22 cellular contexts compared by ENCODE assay signal in the genomic region with DNA sequence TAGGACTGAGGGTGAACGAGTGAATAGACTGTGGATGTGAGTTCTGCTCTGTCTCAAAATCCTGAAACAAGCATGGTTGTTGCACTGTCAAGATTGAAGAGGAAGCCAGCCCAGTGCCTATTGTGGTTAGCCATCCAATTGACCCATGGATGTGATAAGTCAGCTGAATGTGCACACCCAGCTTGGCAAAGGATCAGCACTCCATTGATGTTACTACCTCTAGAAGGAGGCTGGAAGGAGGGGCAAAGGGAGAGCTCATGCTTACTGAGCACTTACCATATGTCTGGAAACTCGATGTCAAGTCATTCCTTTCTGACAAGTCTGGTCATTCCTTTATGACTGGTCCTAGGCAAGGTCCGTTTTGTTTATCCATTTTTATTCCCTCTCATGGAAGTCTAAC. TPM values are rescaled to one million over a fixed set of nuclear protein-coding genes. Genes with fewer than 3 reads are reported as not detected.
DNase-seq lines count a peak whose midpoint lies in the region; ATAC-seq, FAIRE-seq and TF ChIP-seq lines count a peak whose summit lies in the region.
"Had no signal": no experiment of that assay in that cellular context is flagged by ENCODE, and none has a peak within 500 bp of the region (broad histone marks: within the 10 kb centered on the region; RNA-seq: fewer than 3 reads in every experiment).

No MANE protein-coding gene starts in this region.

- no peak for TF ChIP-seq CTCF in heart right ventricle (IDR thresholded peaks at IDR 0.05)
- no peak for TF ChIP-seq CTCF in H1 (IDR thresholded peaks at IDR 0.05; ENCODE audit: control extremely low read depth in 1 of 3, insufficient read depth in 1 of 3, low read depth in 1 of 3, low read length in 3 of 3)

- no peak overlapping the region for H3K4me2 ChIP-seq in H1 (ENCODE audit: insufficient read depth in 1 of 2, low read depth in 2 of 2, low read length in 2 of 2)
- H3K4me2 ChIP-seq: GM23338 had no signal

- H2BK20ac ChIP-seq in H1 (ENCODE audit: low read length) = no peak overlapping the region; the same call in 1 of the 2 replicates

- ATAC-seq in heart right ventricle (no peak), GM21381 (IDR thresholded peaks at IDR 0.05; ENCODE audit: unreplicated experiment) (no peak)
- ATAC-seq: CD8-positive, alpha-beta T cell; GM23338 had no signal

- WGBS in heart right ventricle, 2 donors = 61 to 64% methylated on average over 3 of the region's 3 CpGs
- 79% methylated on average over 3 of the region's 3 CpGs; no CpG with 5 or more reads in 1 of the 2 experiments for WGBS in H1 (ENCODE audit: extremely low coverage in 1 of 2, insufficient coverage in 1 of 2, insufficient read length in 1 of 2, insufficient replicate concordance in 2 of 2, low coverage in 1 of 2, low lambda C conversion rate in 2 of 2, missing lambda C conversion rate in 1 of 2), 2 experiments

- H3K56ac ChIP-seq in H1 (replicated peaks; ENCODE audit: insufficient read length, low read depth, low read length) = no peak overlapping the region

- H3K18ac ChIP-seq in H1 (ENCODE audit: extremely low read depth, low read length) = no peak overlapping the region

- no peak overlapping the region for H2BK5ac ChIP-seq in H1 (ENCODE audit: low read depth, low read length)

- no peak overlapping the region for H3K9ac ChIP-seq in H1 (replicated peaks in 1 of 4; ENCODE audit: extremely low read depth in 1 of 4, low read depth in 3 of 4, low read length in 3 of 4)

- no peaks in the 10 kb centered on the region for H3K36me3 ChIP-seq in heart right ventricle
- H3K36me3 ChIP-seq in H1 (ENCODE audit: control insufficient read depth in 2 of 4, insufficient read depth in 4 of 4, low read length in 3 of 4) = no peaks in the 10 kb centered on the region; a peak in 1 of 8 replicates

- peaks cover 0 to 3% of the 10 kb centered on the region in 2 experiments for H4K20me1 ChIP-seq in H1 (replicated peaks in 1 of 2; ENCODE audit: control insufficient read depth in 1 of 2, insufficient read depth in 2 of 2, low read length in 2 of 2)

- H3K79me2 ChIP-seq in H1 (ENCODE audit: control insufficient read depth in 1 of 2, insufficient read depth in 2 of 2, low read length in 2 of 2) = no peaks in the 10 kb centered on the region

- H3K23ac ChIP-seq in H1 (ENCODE audit: insufficient read length) = no peak overlapping the region

- no peak for FAIRE-seq in H1 (lab: Jason Lieb, UNC)
- FAIRE-seq: A204.1, D721Med, G401.6, GM12891 had no signal

- TF ChIP-seq RAD21 in H1 (IDR thresholded peaks at IDR 0.05 in 1 of 2, conservative IDR thresholded peaks at IDR 0.05 in 1 of 2; ENCODE audit: low read depth in 2 of 2, low read length in 2 of 2) = no peak

- H2BK120ac ChIP-seq in H1 (replicated peaks; ENCODE audit: low read depth, low read length) = no peak overlapping the region

- H2BK15ac ChIP-seq in H1 (ENCODE audit: low read length) = 0 out of 2 replicates have a peak overlapping the region, but pooled peaks have one; percentile 48

- H2AK5ac ChIP-seq in H1 (ENCODE audit: low read depth, low read length) = no peak overlapping the region

- no peak overlapping the region for H4K8ac ChIP-seq in H1 (ENCODE audit: extremely low read depth, insufficient read depth, low read length)

- H3K27me3 ChIP-seq in heart right ventricle = peaks cover 12 to 45% (median 42%) of the 10 kb centered on the region in 7 donors
- peaks cover 10 to 26% (median 20%) of the 10 kb centered on the region in 4 experiments for H3K27me3 ChIP-seq in H1 (replicated peaks in 1 of 4; ENCODE audit: control insufficient read depth in 3 of 4, extremely low read depth in 1 of 4, insufficient read depth in 3 of 4, low read length in 3 of 4)

- intact Hi-C loops in cardiac septum (cut with DNase I) (no loop called here), heart right ventricle (cut with DNase I) (no loop called here)

- H3K27ac ChIP-seq in heart right ventricle (no peak overlapping the region), H1 (ENCODE audit: low read depth, low read length) (no peak overlapping the region)

- no peak overlapping the region for H4K91ac ChIP-seq in H1 (replicated peaks; ENCODE audit: insufficient read length, low read length)

- H3K4me3 ChIP-seq in heart right ventricle (no peak overlapping the region), H1 (ENCODE audit: extremely low read depth in 1 of 4, insufficient read depth in 2 of 4, low read depth in 3 of 4, low read length in 4 of 4) (no peak overlapping the region)
- H3K4me3 ChIP-seq: GM23338 had no signal

- no peak overlapping the region for H4K5ac ChIP-seq in H1 (ENCODE audit: insufficient read length, low read depth, low read length)

- no peak overlapping the region for H3K4ac ChIP-seq in H1 (replicated peaks; ENCODE audit: insufficient read length, low read depth, low read length)

- peak; percentile 29 for DNase-seq in cardiac septum (ENCODE audit: low spot score)
- no peak for DNase-seq in heart right ventricle
- peak; percentile 59 for DNase-seq in OCI-M1 (lab: John Stamatoyannopoulos, UW)
- DNase-seq in H1 (ENCODE audit: low read depth in 1 of 2, low spot score in 2 of 2) = no peak
- DNase-seq in HEK293T (ENCODE audit: extremely low spot score) = no peak
- no peak for DNase-seq in KBM-7
- DNase-seq: CD8-positive, alpha-beta T cell; COR-L47; DMS153; DMS79 treated with DMSO at 0.1 percent for 48 hours; EL; H9 had no signal

- peaks cover 18% of the 10 kb centered on the region for H3K23me2 ChIP-seq in H1 (ENCODE audit: low read depth, low read length)

- in situ Hi-C loops in KBM-7 (cut with MboI; ENCODE audit: low pct_unique_long_range_greater_than_20kb, low sequenced_read_pairs) = no loop called here

- TF ChIP-seq EP300 in H1 (IDR thresholded peaks at IDR 0.05; ENCODE audit: borderline replicate concordance in 1 of 2, low read depth in 2 of 2, low read length in 2 of 2) = no peak

- H2BK12ac ChIP-seq in H1 (ENCODE audit: low read depth, low read length) = 0 out of 2 replicates have a peak overlapping the region, but pooled peaks have one; percentile 33

- H3K9me3 ChIP-seq in heart right ventricle (no peaks in the 10 kb centered on the region), H1 (ENCODE audit: insufficient read depth in 2 of 2, low read depth in 1 of 2, low read length in 1 of 2) (peaks cover 0 to 2% of the 10 kb centered on the region in 2 experiments; a peak in 1 of 4 replicates)

- H3K14ac ChIP-seq in H1 (ENCODE audit: insufficient read length) = no peak overlapping the region

- no peaks in the 10 kb centered on the region for H3K79me1 ChIP-seq in H1 (ENCODE audit: low read depth, low read length)

- peaks cover 0 to 16% (median 6%) of the 10 kb centered on the region in 9 donors for H3K4me1 ChIP-seq in heart right ventricle
- peaks cover 0 to 15% (median 5%) of the 10 kb centered on the region in 4 experiments; a peak in 4 of 7 replicates for H3K4me1 ChIP-seq in H1 (replicated peaks in 1 of 4; ENCODE audit: control insufficient read depth in 3 of 4, insufficient read depth in 4 of 4, low read length in 3 of 4)

- POLR2A ChIA-PET in H1 (lab: Charles Lee; ENCODE audit: partially characterized antibody) = interaction anchor here (0.9 to 1.1 kb wide), 2 partner anchors 16 to 53 kb away, joined by 3 to 5 read pairs; no protein-coding TSS in a partner anchor
- POLR2A ChIA-PET in HEK293T (lab: Yijun Ruan, JAX) = no interaction called here

- CTCF ChIA-PET in H1 (lab: Charles Lee; ENCODE audit: partially characterized antibody) = interaction anchor here (0.6 to 12.4 kb wide), 3 partner anchors 16 to 234 kb away, joined by 4 to 162 read pairs (median 10); no protein-coding TSS in a partner anchor
- CTCF ChIA-PET in HEK293T (lab: Yijun Ruan, JAX) = no interaction called here

- no peak for TF ChIP-seq POLR2A in H1 (IDR thresholded peaks at IDR 0.05; ENCODE audit: control extremely low read depth in 1 of 2, low read depth in 2 of 2, low read length in 2 of 2)

- no peak overlapping the region for H2AFZ ChIP-seq in H1 (ENCODE audit: low read length)
- H2AFZ ChIP-seq: GM23338 had no signal

TF ChIP-seq in H1, 55 proteins besides CTCF, POLR2A, EP300 and RAD21 (continues in another document):
- TF ChIP-seq ASH2L (IDR thresholded peaks at IDR 0.05; ENCODE audit: low read length) (no peak), SIX5 (IDR thresholded peaks at IDR 0.05; ENCODE audit: low read depth, low read length) (no peak), SIN3A (conservative IDR thresholded peaks at IDR 0.05 in 1 of 2, IDR thresholded peaks at IDR 0.05 in 1 of 2; ENCODE audit: low read depth in 1 of 2, low read length in 2 of 2) (no peak), BCL11A (IDR thresholded peaks at IDR 0.05; ENCODE audit: low read depth in 2 of 2, low read length in 2 of 2) (no peak)

TF ChIP-seq in HEK293T, 16 proteins besides CTCF, POLR2A, EP300 and RAD21 (continues in another document):
- TF ChIP-seq LEF1 (IDR thresholded peaks at IDR 0.05; ENCODE audit: borderline replicate concordance) (no peak), FOXM1 (IDR thresholded peaks at IDR 0.05; ENCODE audit: borderline replicate concordance) (no peak)

RNA-seq across cellular contexts. Expression of gene TMEM114, which starts 4.4 kb away (rescaled TPM):
- total RNA-seq in cardiac septum = not detected
- total RNA-seq in heart right ventricle = under 1 TPM in 2 of 10 donors, not detected in 8; 0.34 to 0.37 TPM
- not detected for polyA plus RNA-seq in heart right ventricle
- 1.6 TPM in 2 replicates for total RNA-seq in H1 (2021; fragmentation: NEBNext Ultra II Directional; extraction: Animal tissue kit (Norgen Biotek cat#: 25700))
- 2.9 and 5.4 TPM in 2 replicates for polyA plus RNA-seq in H1 (2011; rRNA removed)
- 4.3 TPM for polyA plus RNA-seq in H1 (2011; cell fraction: cytosol; rRNA removed)
- 4.4 TPM for polyA plus RNA-seq in H1 (2011; cell fraction: nucleus; rRNA removed)
- polyA plus RNA-seq in H1 (2012, experiment 1 of 2) = 1.0 to 3.6 TPM (median 2.7 TPM) in 4 replicates
- 1.5 TPM for polyA plus RNA-seq in H1 (2012, experiment 2 of 2)
- polyA plus RNA-seq in H1 (2013, experiment 1 of 2) = 0.55 TPM
- polyA plus RNA-seq in H1 (2013, experiment 2 of 2) = 0.70 TPM
- polyA minus RNA-seq in H1 (2011; rRNA and poly(A)+ RNA removed) = 0.19 and 0.80 TPM in 2 replicates
- not detected for polyA minus RNA-seq in H1 (2011; cell fraction: cytosol; rRNA and poly(A)+ RNA removed)
- polyA minus RNA-seq in H1 (2011; cell fraction: nucleus; rRNA and poly(A)+ RNA removed) = not detected
- total RNA-seq: CD8-positive, alpha-beta T cell; HT-29 had no signal
- polyA plus RNA-seq: AG04450, BJ, CD14-positive monocyte had no signal

RNA-seq across cellular contexts. Expression of gene METTL22, which starts 35.6 kb away (rescaled TPM):
- total RNA-seq in cardiac septum (31.9 TPM), heart right ventricle (10 to 100 TPM; 23.5 to 36.4 (median 32.9) TPM)
- polyA plus RNA-seq in heart right ventricle (10 to 100 TPM; 53.3 to 64.5 TPM), H1 (2011; rRNA removed) (85.2 and 129 TPM in 2 replicates)
- 56.0 and 56.7 TPM in 2 replicates for total RNA-seq in H1 (2021; fragmentation: NEBNext Ultra II Directional; extraction: Animal tissue kit (Norgen Biotek cat#: 25700))
- polyA plus RNA-seq in H1 (2011; cell fraction: cytosol; rRNA removed) = 107 TPM
- 221 TPM for polyA plus RNA-seq in H1 (2011; cell fraction: nucleus; rRNA removed)
- polyA plus RNA-seq in H1 (2012, experiment 1 of 2) = 36.6 to 55.9 TPM (median 47.9 TPM) in 4 replicates
- 42.3 TPM for polyA plus RNA-seq in H1 (2012, experiment 2 of 2)
- 45.4 TPM for polyA plus RNA-seq in H1 (2013, experiment 1 of 2)
- polyA plus RNA-seq in H1 (2013, experiment 2 of 2) = 41.7 TPM
- polyA minus RNA-seq in H1 (2011; rRNA and poly(A)+ RNA removed) = 89.6 and 106 TPM in 2 replicates
- polyA minus RNA-seq in H1 (2011; cell fraction: cytosol; rRNA and poly(A)+ RNA removed) = 58.5 TPM
- 110 TPM for polyA minus RNA-seq in H1 (2011; cell fraction: nucleus; rRNA and poly(A)+ RNA removed)

Comparison
In these comparisons a context has a peak if more than half of its experiments do, and no peak if none do; other contexts are left out.
1. DNase-seq: peak in cardiac septum (single experiment) and OCI-M1 (single experiment); none in heart right ventricle (0 of 2), H1 (0 of 2), HEK293T (single experiment) and KBM-7 (single experiment).